Comparison of ENCODE assay signal across 11 cellular contexts in the genomic region with DNA sequence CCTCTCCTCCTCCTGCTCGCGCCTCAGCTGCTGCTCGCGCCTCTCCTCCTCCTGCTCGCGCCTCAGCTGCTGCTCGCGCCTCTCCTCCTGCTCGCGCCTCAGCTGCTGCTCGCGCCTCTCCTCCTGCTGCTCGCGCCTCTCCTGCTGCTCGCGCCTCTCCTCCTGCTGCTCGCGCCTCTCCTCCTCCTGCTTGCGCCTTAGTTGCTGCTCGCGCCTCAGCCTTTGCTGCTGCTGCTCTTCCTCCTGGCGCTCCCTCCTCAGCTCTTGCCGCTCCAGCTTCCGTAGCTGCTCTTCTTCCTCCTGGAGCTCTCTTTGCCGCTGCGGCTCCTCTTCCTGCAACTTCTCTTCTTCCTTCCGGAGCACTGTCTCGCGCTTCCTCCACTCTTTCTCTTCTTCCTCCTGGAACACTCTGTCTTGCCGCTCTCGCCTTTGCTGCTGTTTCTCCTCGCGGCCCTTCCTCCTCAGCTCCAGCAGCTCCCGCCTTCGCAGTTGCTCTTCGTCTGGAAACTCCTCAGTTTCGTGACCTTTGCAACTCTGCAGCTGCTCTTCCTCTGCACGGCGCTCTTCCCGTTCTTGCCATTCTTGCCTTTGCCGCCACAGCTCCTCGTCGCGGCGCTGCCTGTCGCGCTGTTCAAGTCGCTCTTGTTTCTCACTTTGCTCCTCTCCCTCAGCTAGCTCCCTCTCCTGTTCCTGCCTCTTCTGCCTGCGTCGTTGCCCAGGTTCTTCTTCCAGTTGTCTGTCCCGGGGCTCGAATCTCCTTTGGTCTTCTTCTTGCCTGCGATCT. TPM values are rescaled to one million over a fixed set of nuclear protein-coding genes. Genes with fewer than 3 reads are reported as not detected.
A peak's percentile ranks its signal among the peaks of the same experiment; 100 is the strongest.
DNase-seq lines count a peak whose midpoint lies in the region; FAIRE-seq and TF ChIP-seq lines count a peak whose summit lies in the region.
"Had no signal": no experiment of that assay in that cellular context is flagged by ENCODE, and none has a peak within 500 bp of the region (broad histone marks: within the 10 kb centered on the region; RNA-seq: fewer than 3 reads in every experiment).

No MANE protein-coding gene starts in this region.

- no peak for TF ChIP-seq POLR2A in endothelial cell of umbilical vein (IDR thresholded peaks at IDR 0.05; ENCODE audit: low read depth, low read length)

- no peak overlapping the region for H3K4me3 Mint-ChIP-seq in immature natural killer cell
- H3K4me3 Mint-ChIP-seq: mesothelial cell of epicardium had no signal

- H3K27me3 ChIP-seq in Karpas-422 (ENCODE audit: low read length) (no peaks in the 10 kb centered on the region), endothelial cell of umbilical vein (ENCODE audit: control insufficient read depth in 2 of 2, insufficient read depth in 2 of 2, low read length in 2 of 2) (peaks cover 67 to 93% of the 10 kb centered on the region in 2 experiments)

- H3K9me3 ChIP-seq in Karpas-422 (ENCODE audit: low read length): no peaks in the 10 kb centered on the region
- H3K9me3 ChIP-seq in endothelial cell of umbilical vein (replicated peaks; ENCODE audit: control insufficient read depth, insufficient read depth, low read length): no peaks in the 10 kb centered on the region

- peaks cover 0 to 4% (median 0%) of the 10 kb centered on the region in 3 donors for H3K36me3 Mint-ChIP-seq in immature natural killer cell
- H3K36me3 Mint-ChIP-seq: mesothelial cell of epicardium had no signal

- no peaks in the 10 kb centered on the region for H3K9me1 ChIP-seq in endothelial cell of umbilical vein (replicated peaks; ENCODE audit: control insufficient read depth, extremely low read depth, insufficient read depth, low read length)

- DNase-seq in DMS153 treated with DMSO at 0.1 percent for 48 hours (lab: John Stamatoyannopoulos, UW; ENCODE audit: unreplicated experiment) (peak; percentile 7), DMS153 (lab: John Stamatoyannopoulos, UW) (no peak), Karpas-422 (peak; percentile 49), endothelial cell of umbilical vein (ENCODE audit: low read depth, low spot score) (peak; percentile 3), retina (peak; percentile 75), immature natural killer cell (no peak), NCI-H510A (lab: John Stamatoyannopoulos, UW) (no peak), NCI-H2029 (lab: John Stamatoyannopoulos, UW) (no peak)

- FAIRE-seq in endothelial cell of umbilical vein (lab: Jason Lieb, UNC): no peak
- FAIRE-seq: A204.1 had no signal

- H3K9ac ChIP-seq in Karpas-422 (ENCODE audit: low read length): peak overlapping the region; percentile 46
- no peak overlapping the region for H3K9ac ChIP-seq in endothelial cell of umbilical vein (replicated peaks; ENCODE audit: extremely low read depth, insufficient read depth, low read length)

- H3K4me1 Mint-ChIP-seq in immature natural killer cell: peaks cover 0 to 2% of the 10 kb centered on the region in 2 donors
- H3K4me1 Mint-ChIP-seq: mesothelial cell of epicardium had no signal

- no TSS peak for BruUV-seq in endothelial cell of umbilical vein (replicated peaks; lab: Mats Ljungman, UMichigan)

- no peak overlapping the region for H3K27ac Mint-ChIP-seq in immature natural killer cell
- H3K27ac Mint-ChIP-seq: mesothelial cell of epicardium had no signal

- CTCF ChIA-PET in endothelial cell of umbilical vein (lab: Charles Lee): interaction anchor here (1.2 to 4.6 kb wide), 3 partner anchors 59 to 347 kb away, joined by 4 to 28 read pairs (median 6); no protein-coding TSS in a partner anchor

- H2AFZ ChIP-seq in Karpas-422 (ENCODE audit: low read length) (peak overlapping the region; percentile 91; the same call in 1 of the 2 replicates), endothelial cell of umbilical vein (ENCODE audit: low read depth, low read length) (peak overlapping the region; percentile 34)

- dilution Hi-C loops in endothelial cell of umbilical vein (cut with MboI; ENCODE audit: extremely low pct_ligation_motif_present, low sequenced_read_pairs): no loop called here

- peak overlapping the region; percentile 78 for H3K4me2 ChIP-seq in Karpas-422 (ENCODE audit: low read depth, low read length, poor library complexity, severe bottlenecking)
- peak overlapping the region; percentile 30 for H3K4me2 ChIP-seq in endothelial cell of umbilical vein (ENCODE audit: insufficient read depth, low read length)

- peaks cover 20% of the 10 kb centered on the region for H3K4me1 ChIP-seq in Karpas-422 (ENCODE audit: low read length)
- H3K4me1 ChIP-seq in endothelial cell of umbilical vein (ENCODE audit: control insufficient read depth, extremely low read depth, insufficient read depth, low read length): peaks cover 33% of the 10 kb centered on the region

- no peaks in the 10 kb centered on the region for H3K36me3 ChIP-seq in Karpas-422 (ENCODE audit: insufficient read depth, low read length)
- no peaks in the 10 kb centered on the region for H3K36me3 ChIP-seq in endothelial cell of umbilical vein (ENCODE audit: control insufficient read depth in 2 of 2, extremely low read depth in 1 of 2, insufficient read depth in 2 of 2, low read length in 2 of 2)

- intact Hi-C loops in endothelial cell of umbilical vein (cut with micrococcal nuclease): no loop called here

- H3K4me3 ChIP-seq in Karpas-422 (ENCODE audit: low read length) (peak overlapping the region; percentile 62), endothelial cell of umbilical vein (replicated peaks in 1 of 3; ENCODE audit: insufficient read depth in 1 of 3, low read depth in 1 of 3, low read length in 3 of 3) (no peak overlapping the region)

- peaks cover 0 to 2% (median 0%) of the 10 kb centered on the region in 6 donors for H3K9me3 Mint-ChIP-seq in immature natural killer cell

- no peaks in the 10 kb centered on the region for H4K20me1 ChIP-seq in Karpas-422 (ENCODE audit: insufficient read depth, low read depth, low read length)
- H4K20me1 ChIP-seq in endothelial cell of umbilical vein (replicated peaks; ENCODE audit: control insufficient read depth, extremely low read depth, insufficient read depth, low read length): no peaks in the 10 kb centered on the region

- H3K27ac ChIP-seq in Karpas-422 (ENCODE audit: low read length): no peak overlapping the region
- H3K27ac ChIP-seq in endothelial cell of umbilical vein (ENCODE audit: insufficient read depth, low read depth, low read length): no peak overlapping the region

- POLR2A ChIA-PET in endothelial cell of umbilical vein (lab: Charles Lee): no interaction called here

- no peaks in the 10 kb centered on the region for H3K9me2 ChIP-seq in Karpas-422 (replicated peaks; ENCODE audit: insufficient read depth, low read length)

- no peak for TF ChIP-seq CTCF in endothelial cell of umbilical vein (IDR thresholded peaks at IDR 0.05; ENCODE audit: extremely low read depth in 1 of 2, insufficient read depth in 1 of 2, low read depth in 1 of 2, low read length in 2 of 2)

- peaks cover 7 to 20% (median 10%) of the 10 kb centered on the region in 3 donors for H3K27me3 Mint-ChIP-seq in immature natural killer cell (ENCODE audit: low read depth in 3 of 3)

- H3K79me2 ChIP-seq in Karpas-422 (ENCODE audit: low read length) (no peaks in the 10 kb centered on the region), endothelial cell of umbilical vein (ENCODE audit: control insufficient read depth, insufficient read depth, low read length) (no peaks in the 10 kb centered on the region)

TF ChIP-seq in endothelial cell of umbilical vein, 7 proteins besides CTCF, POLR2A, EP300 and RAD21:
- peak; percentile 63 for TF ChIP-seq EZH2 (IDR thresholded peaks at IDR 0.05; ENCODE audit: borderline replicate concordance, low read depth, low read length, severe bottlenecking)
- no peak for TF ChIP-seq FOS (IDR thresholded peaks at IDR 0.05; ENCODE audit: borderline replicate concordance, insufficient read depth, low read length)

RNA-seq across cellular contexts. Expression of a gene that starts 3.0 kb away (rescaled TPM):
- total RNA-seq in Karpas-422 (2014; rRNA removed; shearing (Covaris generic); ENCODE audit: low replicate concordance): not detected in 2 replicates
- not detected in 2 replicates for total RNA-seq in endothelial cell of umbilical vein
- polyA plus RNA-seq in endothelial cell of umbilical vein: not detected in 2 replicates
- polyA plus RNA-seq in endothelial cell of umbilical vein (2011; cell fraction: cytosol; rRNA removed): not detected in 2 replicates
- 0.03 and 0.04 TPM in 2 replicates for polyA plus RNA-seq in endothelial cell of umbilical vein (2011; cell fraction: nucleus; rRNA removed)
- polyA plus RNA-seq in endothelial cell of umbilical vein (2012): not detected in 2 replicates
- polyA minus RNA-seq in endothelial cell of umbilical vein: not detected in 2 replicates
- polyA minus RNA-seq in endothelial cell of umbilical vein (2011; cell fraction: cytosol; rRNA and poly(A)+ RNA removed): not detected
- not detected in 2 replicates for polyA minus RNA-seq in endothelial cell of umbilical vein (2011; cell fraction: nucleus; rRNA and poly(A)+ RNA removed)
- polyA plus RNA-seq in immature natural killer cell: not detected
- total RNA-seq: mesothelial cell of epicardium had no signal

RNA-seq across cellular contexts. Expression of a gene that starts 23.4 kb away (rescaled TPM):
- total RNA-seq in Karpas-422 (2014; rRNA removed; shearing (Covaris generic); ENCODE audit: low replicate concordance): not detected in 2 replicates
- total RNA-seq in endothelial cell of umbilical vein: not detected in 2 replicates
- polyA plus RNA-seq in endothelial cell of umbilical vein (not detected in 2 replicates), immature natural killer cell (not detected)
- polyA plus RNA-seq in endothelial cell of umbilical vein (2011; cell fraction: cytosol; rRNA removed): not detected in 2 replicates
- polyA plus RNA-seq in endothelial cell of umbilical vein (2011; cell fraction: nucleus; rRNA removed): not detected in 2 replicates
- not detected in 2 replicates for polyA plus RNA-seq in endothelial cell of umbilical vein (2012)
- not detected in 2 replicates for polyA minus RNA-seq in endothelial cell of umbilical vein
- polyA minus RNA-seq in endothelial cell of umbilical vein (2011; cell fraction: cytosol; rRNA and poly(A)+ RNA removed): not detected
- polyA minus RNA-seq in endothelial cell of umbilical vein (2011; cell fraction: nucleus; rRNA and poly(A)+ RNA removed): not detected in 2 replicates
- total RNA-seq: mesothelial cell of epicardium, temporal lobe had no signal

RNA-seq across cellular contexts. Expression of a gene that starts 46.7 kb away (rescaled TPM):
- total RNA-seq in Karpas-422 (2014; rRNA removed; shearing (Covaris generic); ENCODE audit: low replicate concordance): not detected in 2 replicates
- not detected in 2 replicates for total RNA-seq in endothelial cell of umbilical vein
- not detected in 2 replicates for polyA plus RNA-seq in endothelial cell of umbilical vein
- polyA plus RNA-seq in endothelial cell of umbilical vein (2011; cell fraction: cytosol; rRNA removed): not detected in 2 replicates
- not detected in 2 replicates for polyA plus RNA-seq in endothelial cell of umbilical vein (2011; cell fraction: nucleus; rRNA removed)
- not detected in 2 replicates for polyA plus RNA-seq in endothelial cell of umbilical vein (2012)
- polyA minus RNA-seq in endothelial cell of umbilical vein: not detected in 2 replicates
- not detected for polyA minus RNA-seq in endothelial cell of umbilical vein (2011; cell fraction: cytosol; rRNA and poly(A)+ RNA removed)
- not detected in 2 replicates for polyA minus RNA-seq in endothelial cell of umbilical vein (2011; cell fraction: nucleus; rRNA and poly(A)+ RNA removed)
- polyA plus RNA-seq in immature natural killer cell: not detected
- total RNA-seq: mesothelial cell of epicardium, temporal lobe had no signal

Comparison
In these comparisons a context has a peak if more than half of its experiments do, and no peak if none do; other contexts are left out.
1. DNase-seq: peak in DMS153 treated with DMSO at 0.1 percent for 48 hours (single experiment), Karpas-422 (single experiment), endothelial cell of umbilical vein (single experiment) and retina (single experiment); none in DMS153 (single experiment), immature natural killer cell (0 of 3), NCI-H510A (single experiment) and NCI-H2029 (single experiment).